16 cellular contexts compared by ENCODE assay signal in the genomic region with DNA sequence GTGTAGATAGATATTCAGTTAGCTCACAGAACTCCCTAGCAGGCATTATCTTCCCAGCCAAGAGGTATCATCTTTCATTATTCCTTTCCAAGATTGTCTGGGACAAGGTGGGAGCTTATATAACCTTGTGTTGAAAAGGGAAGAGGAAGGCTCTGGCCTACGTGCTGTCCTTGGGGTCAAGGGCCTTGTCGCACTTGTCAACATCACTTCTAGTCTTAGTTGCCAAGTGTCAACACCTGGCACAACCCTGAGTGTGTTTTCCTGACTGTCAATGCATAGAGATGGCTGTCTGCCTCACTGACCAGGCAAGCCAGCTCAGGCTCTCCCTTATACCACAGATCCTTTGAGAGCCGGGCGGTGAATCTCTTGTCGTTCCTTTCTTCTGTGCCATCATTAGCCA.
DNase-seq lines count a peak whose midpoint lies in the region; ATAC-seq and TF ChIP-seq lines count a peak whose summit lies in the region.
"Had no signal": no experiment of that assay in that cellular context is flagged by ENCODE, and none has a peak within 500 bp of the region (broad histone marks: within the 10 kb centered on the region; RNA-seq: fewer than 3 reads in every experiment).

No MANE protein-coding gene starts in this region.

- TF ChIP-seq POLR2A in body of pancreas (IDR thresholded peaks at IDR 0.05): no peak

- ATAC-seq in omental fat pad (ENCODE audit: low FRiP score) (peak; percentile 27), HG03342 (IDR thresholded peaks at IDR 0.05; ENCODE audit: unreplicated experiment) (no peak), body of pancreas (no peak)

- intact Hi-C loops in cardiac septum (cut with DNase I): no loop called here
- intact Hi-C loops in body of pancreas (cut with DNase I): no loop called here

- H3K36me3 ChIP-seq in MG63 (no peaks in the 10 kb centered on the region), body of pancreas (replicated peaks in 1 of 2; ENCODE audit: insufficient read depth in 1 of 2, low read depth in 2 of 2) (no peaks in the 10 kb centered on the region)
- H3K36me3 ChIP-seq: SJCRH30 had no signal

- no peaks in the 10 kb centered on the region for H3K4me1 ChIP-seq in body of pancreas
- H3K4me1 ChIP-seq: SJCRH30 had no signal

- 62 to 73% methylated on average over 5 of the region's 5 CpGs for WGBS in body of pancreas, 2 donors

- H3K27me3 ChIP-seq in MG63: no peaks in the 10 kb centered on the region
- H3K27me3 ChIP-seq in body of pancreas: no peaks in the 10 kb centered on the region
- H3K27me3 ChIP-seq: SJCRH30 had no signal

- TF ChIP-seq CTCF in omental fat pad (IDR thresholded peaks at IDR 0.05): no peak
- TF ChIP-seq CTCF in body of pancreas (IDR thresholded peaks at IDR 0.05): no peak

- DNase-seq in DMS 273 (lab: John Stamatoyannopoulos, UW; ENCODE audit: unreplicated experiment) (peak; percentile 14), MG63 (peak; percentile 8), cardiac septum (ENCODE audit: low spot score) (peak; percentile 61), omental fat pad (ENCODE audit: low spot score) (no peak), body of pancreas (no peak)
- DNase-seq in stimulated activated CD4-positive, alpha-beta T cell treated with anti-CD3 and anti-CD28 coated beads, Interleukin-12 subunit alpha, Interleukin-12 subunit beta, amount 100 ng/mL, for 4 hours: no peak
- DNase-seq: COR-L47, DMS79, HCEC 1CT, NCI-H187, NCI-H526 treated with DMSO at 0.1 percent for 48 hours, OCI-M1, RPMI8226 had no signal

- H3K4me3 ChIP-seq in MG63 (no peak overlapping the region), body of pancreas (no peak overlapping the region)
- H3K4me3 ChIP-seq: SJCRH30 had no signal

- H3K9me3 ChIP-seq in MG63: no peaks in the 10 kb centered on the region
- no peaks in the 10 kb centered on the region for H3K9me3 ChIP-seq in body of pancreas
- H3K9me3 ChIP-seq: SJCRH30 had no signal

- no peak overlapping the region for H3K27ac ChIP-seq in body of pancreas
- H3K27ac ChIP-seq: HL-60, SJCRH30 had no signal

Comparison
In these comparisons a context has a peak if more than half of its experiments do, and no peak if none do; other contexts are left out.
1. DNase-seq: peak in DMS 273 (single experiment), MG63 (single experiment) and cardiac septum (single experiment); none in omental fat pad (single experiment), stimulated activated CD4-positive, alpha-beta T cell treated with anti-CD3 and anti-CD28 coated beads, Interleukin-12 subunit alpha, Interleukin-12 subunit beta, amount 100 ng/mL, for 4 hours (single experiment) and body of pancreas (0 of 4).